Comparison of ENCODE assay signal across 9 cellular contexts in the genomic region with DNA sequence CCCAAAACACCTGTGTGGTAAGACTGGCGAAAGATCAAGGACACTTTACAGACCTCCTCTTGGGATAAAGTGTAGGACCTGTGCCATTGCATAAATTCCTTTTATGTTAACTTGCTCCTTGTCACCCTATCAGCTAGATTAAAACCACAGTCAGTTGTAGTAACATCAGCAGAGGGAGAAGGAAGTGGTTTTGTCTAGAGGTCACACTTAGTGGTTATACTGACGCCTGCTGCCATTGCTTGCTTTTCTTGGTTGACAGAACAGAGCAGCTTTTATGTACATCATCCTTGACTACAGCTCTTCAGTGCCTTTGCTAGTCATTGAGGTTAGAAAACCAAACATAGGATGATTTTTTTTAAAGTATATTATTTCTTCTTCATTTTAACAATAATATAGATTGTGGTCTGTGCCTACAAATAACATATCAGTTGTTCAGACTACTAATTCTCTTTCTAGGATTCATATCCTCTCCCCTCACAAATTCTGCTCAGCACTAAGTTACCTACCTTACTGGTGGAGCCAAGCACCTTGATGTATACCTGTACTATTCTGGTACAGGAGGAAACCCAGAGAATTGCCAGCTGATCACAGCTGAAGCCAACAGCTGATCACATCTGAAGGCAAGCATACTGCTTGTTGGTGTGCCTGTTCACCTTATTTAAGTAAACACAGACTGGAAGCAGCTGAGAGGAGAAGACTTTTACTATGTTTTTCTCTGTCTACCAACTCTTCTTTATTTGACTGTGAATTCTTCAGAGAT.
DNase-seq lines count a peak whose midpoint lies in the region; ATAC-seq and TF ChIP-seq lines count a peak whose summit lies in the region.
"Had no signal": no experiment of that assay in that cellular context is flagged by ENCODE, and none has a peak within 500 bp of the region (broad histone marks: within the 10 kb centered on the region; RNA-seq: fewer than 3 reads in every experiment).

No MANE protein-coding gene starts in this region.

- DNase-seq in GM06990 (ENCODE audit: extremely low read depth, insufficient read length) (peak; percentile 29), NCI-H187 treated with DMSO at 0.1 percent for 48 hours (lab: John Stamatoyannopoulos, UW) (peak; percentile 95), epithelial cell of prostate (ENCODE audit: low read depth, low spot score) (no peak), suprapubic skin (ENCODE audit: low spot score in 2 of 2) (no peak), NCI-H524 treated with DMSO at 0.1 percent for 48 hours (lab: John Stamatoyannopoulos, UW) (no peak), amygdala (lab: John Stamatoyannopoulos, UW) (no peak)
- DNase-seq in activated CD4-positive, alpha-beta T cell treated with anti-CD3 and anti-CD28 coated beads for 48 hours: no peak

- 18% methylated on average over 2 of the region's 2 CpGs for WGBS in suprapubic skin

- H3K36me3 ChIP-seq in GM06990 (ENCODE audit: control insufficient read depth, insufficient read depth, low read length): no peaks in the 10 kb centered on the region
- no peaks in the 10 kb centered on the region for H3K36me3 ChIP-seq in suprapubic skin
- H3K36me3 ChIP-seq: thoracic aorta had no signal

- H3K27me3 ChIP-seq in GM06990 (replicated peaks; ENCODE audit: control insufficient read depth, insufficient read depth, low read length): no peaks in the 10 kb centered on the region
- no peaks in the 10 kb centered on the region for H3K27me3 ChIP-seq in suprapubic skin

- H3K27ac ChIP-seq in epithelial cell of prostate (peak overlapping the region; percentile 78), suprapubic skin (peak overlapping the region; percentile 55)
- H3K27ac ChIP-seq: thoracic aorta had no signal

- TF ChIP-seq CTCF in GM06990 (IDR thresholded peaks at IDR 0.05; ENCODE audit: insufficient read depth, low read length, poor library complexity, severe bottlenecking): no peak
- no peak for TF ChIP-seq CTCF in suprapubic skin (IDR thresholded peaks at IDR 0.05)

- ATAC-seq in GM21737 (IDR thresholded peaks at IDR 0.05; ENCODE audit: unreplicated experiment): peak; percentile 68

- H3K4me3 ChIP-seq in GM06990 (replicated peaks; ENCODE audit: low read depth, low read length) (no peak overlapping the region), suprapubic skin (no peak overlapping the region)
- H3K4me3 ChIP-seq: thoracic aorta had no signal

- H3K4me1 ChIP-seq in suprapubic skin: peaks cover 34% of the 10 kb centered on the region

- no peaks in the 10 kb centered on the region for H3K9me3 ChIP-seq in suprapubic skin
- H3K9me3 ChIP-seq: thoracic aorta had no signal

- TF ChIP-seq POLR2A in suprapubic skin (IDR thresholded peaks at IDR 0.05): no peak

- no peak for TF ChIP-seq EP300 in suprapubic skin (IDR thresholded peaks at IDR 0.05)

Comparison
In these comparisons a context has a peak if more than half of its experiments do, and no peak if none do; other contexts are left out.
1. DNase-seq: peak in GM06990 (single experiment) and NCI-H187 treated with DMSO at 0.1 percent for 48 hours (single experiment); none in epithelial cell of prostate (single experiment), suprapubic skin (0 of 2), activated CD4-positive, alpha-beta T cell treated with anti-CD3 and anti-CD28 coated beads for 48 hours (single experiment), NCI-H524 treated with DMSO at 0.1 percent for 48 hours (single experiment) and amygdala (0 of 56).